15 cellular contexts compared by ENCODE assay signal in the genomic region with DNA sequence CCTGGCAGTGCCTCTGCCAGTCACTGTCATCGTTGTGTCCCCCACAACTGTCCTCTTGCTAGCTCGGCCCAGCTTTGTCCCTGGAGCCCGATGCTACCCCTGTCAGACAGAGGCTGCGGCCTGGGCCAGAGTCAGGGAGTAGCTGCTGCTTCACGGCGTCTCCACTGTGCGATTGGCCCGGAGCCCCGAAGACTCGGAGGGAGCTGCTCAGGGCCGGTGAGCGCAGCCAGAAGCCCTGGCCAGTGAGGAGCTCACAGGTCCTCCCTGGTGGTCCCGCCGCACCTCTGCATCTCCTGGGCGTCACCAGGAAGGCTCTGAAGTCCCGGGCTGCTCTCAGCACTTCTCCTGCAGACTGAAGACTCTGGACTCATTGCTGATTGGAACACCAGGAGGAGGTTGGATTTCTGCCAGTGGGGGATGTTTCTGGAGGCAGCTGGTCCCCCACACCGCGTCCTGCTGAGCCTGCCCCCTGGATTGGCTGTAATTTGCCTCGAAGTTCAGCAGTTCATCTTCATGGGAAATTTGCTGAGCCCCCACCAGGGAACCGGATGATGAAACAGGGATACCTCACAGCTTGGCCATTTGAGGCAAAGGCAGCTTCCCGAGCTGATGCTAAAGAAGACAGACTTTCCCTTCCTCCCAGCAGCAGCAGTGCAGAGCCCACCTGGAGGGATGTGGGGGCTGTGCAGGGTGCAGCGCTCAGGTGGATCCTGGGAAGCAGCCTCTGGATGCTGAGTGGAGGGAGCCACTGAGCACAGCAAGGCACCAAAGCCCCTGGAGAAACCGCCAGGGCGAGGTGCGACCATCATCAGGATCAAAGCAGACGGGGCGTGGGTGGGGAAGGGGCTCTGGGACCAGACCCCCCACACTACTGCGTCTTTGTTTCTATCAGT. TPM values are rescaled to one million over a fixed set of nuclear protein-coding genes. Genes with fewer than 3 reads are reported as not detected.
DNase-seq lines count a peak whose midpoint lies in the region; ATAC-seq and TF ChIP-seq lines count a peak whose summit lies in the region.
"Had no signal": no experiment of that assay in that cellular context is flagged by ENCODE, and none has a peak within 500 bp of the region (broad histone marks: within the 10 kb centered on the region; RNA-seq: fewer than 3 reads in every experiment).

No MANE protein-coding gene starts in this region.

- H4K20me1 ChIP-seq in osteoblast (ENCODE audit: insufficient read depth, low read length), result no peaks in the 10 kb centered on the region

- WGBS in upper lobe of left lung, 2 donors, result 84 to 86% methylated on average over 18 to 28 of the region's 28 CpGs

- H3K27ac ChIP-seq in osteoblast (ENCODE audit: low read depth, low read length), result no peak overlapping the region
- no peak overlapping the region for H3K27ac ChIP-seq in WERI-Rb-1
- no peak overlapping the region for H3K27ac ChIP-seq in upper lobe of left lung
- H3K27ac ChIP-seq: GM23248, left lung, tibial nerve had no signal

- peaks cover 33% of the 10 kb centered on the region for H3K36me3 ChIP-seq in NT2/D1 (ENCODE audit: insufficient read depth, insufficient read length, low read length)
- peaks cover 19% of the 10 kb centered on the region for H3K36me3 ChIP-seq in osteoblast (ENCODE audit: insufficient read depth, low read length)
- peaks cover 38% of the 10 kb centered on the region for H3K36me3 ChIP-seq in WERI-Rb-1
- H3K36me3 ChIP-seq in upper lobe of left lung, result peaks cover 4 to 23% (median 13%) of the 10 kb centered on the region in 4 donors
- H3K36me3 ChIP-seq: left lung had no signal

- H3K79me2 ChIP-seq in osteoblast (ENCODE audit: insufficient read depth, low read length), result no peaks in the 10 kb centered on the region

- no peaks in the 10 kb centered on the region for H3K27me3 ChIP-seq in NT2/D1 (ENCODE audit: insufficient read depth, insufficient read length)
- H3K27me3 ChIP-seq in osteoblast (ENCODE audit: insufficient read depth, low read length), result no peaks in the 10 kb centered on the region
- no peaks in the 10 kb centered on the region for H3K27me3 ChIP-seq in WERI-Rb-1 (ENCODE audit: insufficient read depth, low read depth, severe bottlenecking)
- H3K27me3 ChIP-seq in upper lobe of left lung, result no peaks in the 10 kb centered on the region
- H3K27me3 ChIP-seq: left lung, tibial nerve had no signal

- ATAC-seq in upper lobe of left lung (ENCODE audit: low FRiP score in 2 of 2), result no peak
- ATAC-seq: left lung had no signal

- no peak for TF ChIP-seq EP300 in upper lobe of left lung (IDR thresholded peaks at IDR 0.05)

- peaks cover 17% of the 10 kb centered on the region for H3K4me1 ChIP-seq in NT2/D1 (ENCODE audit: insufficient read depth, insufficient read length)
- peaks cover 18% of the 10 kb centered on the region for H3K4me1 ChIP-seq in osteoblast (ENCODE audit: insufficient read depth, low read length)
- H3K4me1 ChIP-seq in upper lobe of left lung, result peaks cover 20 to 24% (median 22%) of the 10 kb centered on the region in 4 donors

- H3K4me3 ChIP-seq in NT2/D1 (ENCODE audit: insufficient read length, low read depth), result no peak overlapping the region
- no peak overlapping the region for H3K4me3 ChIP-seq in choroid plexus epithelial cell (ENCODE audit: low read depth, low read length)
- no peak overlapping the region for H3K4me3 ChIP-seq in osteoblast (ENCODE audit: insufficient read depth, low read length)
- H3K4me3 ChIP-seq in WERI-Rb-1 (ENCODE audit: low read depth, low read length), result no peak overlapping the region
- no peak overlapping the region for H3K4me3 ChIP-seq in upper lobe of left lung
- H3K4me3 ChIP-seq: GM23248, left lung, tibial nerve had no signal

- no peaks in the 10 kb centered on the region for H3K9me3 ChIP-seq in NT2/D1 (ENCODE audit: insufficient read depth, low read length)
- no peaks in the 10 kb centered on the region for H3K9me3 ChIP-seq in osteoblast (ENCODE audit: low read depth, low read length)
- H3K9me3 ChIP-seq in WERI-Rb-1 (ENCODE audit: severe bottlenecking), result no peaks in the 10 kb centered on the region
- H3K9me3 ChIP-seq in upper lobe of left lung, result no peaks in the 10 kb centered on the region
- H3K9me3 ChIP-seq: left lung, tibial nerve had no signal

- H3K4me2 ChIP-seq in osteoblast (ENCODE audit: insufficient read depth, low read length), result no peak overlapping the region

- in situ Hi-C loops in GM18951 (cut with MboI; ENCODE audit: low sequenced_read_pairs, unreplicated experiment), result loop anchor here (10.0 kb wide), 1 partner anchor 214 kb away; no protein-coding TSS in a partner anchor

- H3K9ac ChIP-seq in NT2/D1 (ENCODE audit: insufficient read length, low read depth), result peak overlapping the region; percentile 42
- H3K9ac ChIP-seq: GM23248 had no signal

- H2AFZ ChIP-seq in osteoblast (ENCODE audit: low read length), result no peak overlapping the region
- H2AFZ ChIP-seq: GM23248 had no signal

- TF ChIP-seq CTCF in choroid plexus epithelial cell (conservative IDR thresholded peaks at IDR 0.05; ENCODE audit: low read depth, low read length), result peak; percentile 20
- no peak for TF ChIP-seq CTCF in osteoblast (IDR thresholded peaks at IDR 0.05; ENCODE audit: extremely low read depth, low read depth, low read length)
- no peak for TF ChIP-seq CTCF in WERI-Rb-1 (IDR thresholded peaks at IDR 0.05; ENCODE audit: low read depth, low read length)
- no peak for TF ChIP-seq CTCF in upper lobe of left lung (IDR thresholded peaks at IDR 0.05)

- DNase-seq in NT2/D1 (ENCODE audit: low read depth, low spot score) (no peak), choroid plexus epithelial cell (ENCODE audit: low read depth) (peak; percentile 98), osteoblast (ENCODE audit: insufficient read length, low spot score, missing footprints) (peak; percentile 63), WERI-Rb-1 (no peak), upper lobe of left lung (no peak)
- DNase-seq in activated CD4-positive, alpha-beta T cell treated with anti-CD3 and anti-CD28 coated beads, Interleukin-2, amount 50 U/mL, for 48 hours, result no peak
- no peak for DNase-seq in stimulated activated CD4-positive, alpha-beta T cell treated with anti-CD3 and anti-CD28 coated beads, Interleukin-4, amount 100 ng/mL, for 24 hours
- DNase-seq: activated CD4-positive, alpha-beta T cell treated with anti-CD3 and anti-CD28 coated beads, Interleukin-2, amount 50 U/mL, for 1 hour; foreskin fibroblast; GM23248; left lung; NCI-H187; NCI-H510A had no signal

- TF ChIP-seq POLR2A in GM18951 (IDR thresholded peaks at IDR 0.05; ENCODE audit: extremely low read depth, insufficient read depth, insufficient read length) (peak; percentile 6), upper lobe of left lung (IDR thresholded peaks at IDR 0.05) (no peak)

RNA-seq across cellular contexts. Expression of gene USP20, which starts 45.6 kb away (rescaled TPM):
- total RNA-seq in osteoblast (9.1 and 10.5 TPM in 2 replicates), upper lobe of left lung (10 to 100 TPM; 17.3 to 75.4 (median 26.2) TPM)

RNA-seq across cellular contexts. Expression of gene C9orf78, which starts 45.8 kb away (rescaled TPM):
- total RNA-seq in osteoblast (30.8 and 41.0 TPM in 2 replicates), upper lobe of left lung (10 to 100 TPM; 17.8 to 66.6 (median 36.5) TPM)

RNA-seq across cellular contexts. Expression of gene TOR1A, which starts 57.0 kb away (rescaled TPM):
- 52.1 and 52.5 TPM in 2 replicates for total RNA-seq in osteoblast
- total RNA-seq in upper lobe of left lung, result 10 to 100 TPM; 15.6 to 56.5 (median 34.7) TPM

Comparison
In these comparisons a context has a peak if more than half of its experiments do, and no peak if none do; other contexts are left out.
1. DNase-seq: peak in choroid plexus epithelial cell (single experiment) and osteoblast (single experiment); none in NT2/D1 (single experiment), WERI-Rb-1 (single experiment), upper lobe of left lung (0 of 2), activated CD4-positive, alpha-beta T cell treated with anti-CD3 and anti-CD28 coated beads, Interleukin-2, amount 50 U/mL, for 48 hours (0 of 2) and stimulated activated CD4-positive, alpha-beta T cell treated with anti-CD3 and anti-CD28 coated beads, Interleukin-4, amount 100 ng/mL, for 24 hours (single experiment).